ENCODE assay signal across 6 cellular contexts in the genomic region with DNA sequence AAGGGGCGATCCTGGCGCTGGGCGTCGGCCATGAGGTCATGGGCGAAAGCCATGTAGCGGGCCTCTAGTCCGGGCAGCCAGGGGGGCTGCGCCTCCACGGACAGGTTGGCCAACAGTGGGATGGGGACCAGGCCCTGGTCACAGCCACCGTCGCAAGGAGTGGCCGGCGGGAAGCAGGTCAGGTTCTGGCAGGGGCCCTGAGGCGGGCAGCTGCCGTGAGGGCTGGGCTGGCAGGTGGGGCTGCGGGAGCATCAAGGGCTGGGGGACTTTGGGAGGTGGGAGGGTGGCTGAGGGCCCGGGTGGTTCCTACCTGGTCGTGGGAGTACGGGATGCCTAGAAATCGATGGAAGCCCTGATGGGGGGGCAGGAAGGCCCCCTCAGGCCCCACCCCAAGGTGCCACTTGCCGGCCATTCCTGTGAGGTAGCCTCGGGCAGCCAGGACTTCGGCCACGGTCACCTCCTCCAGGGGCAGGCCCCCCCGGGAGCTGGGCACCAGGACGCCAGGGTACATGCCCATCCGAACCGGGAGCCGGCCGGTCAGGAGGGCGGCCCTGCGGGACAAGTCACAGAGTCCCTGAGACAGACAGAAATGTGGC. TPM values are rescaled to one million over a fixed set of nuclear protein-coding genes. Genes with fewer than 3 reads are reported as not detected.
DNase-seq lines count a peak whose midpoint lies in the region; ATAC-seq and TF ChIP-seq lines count a peak whose summit lies in the region.

No MANE protein-coding gene starts in this region.

- H3K27ac ChIP-seq in dorsolateral prefrontal cortex, result peak overlapping the region in 39 of 59 donors; percentile 25 to 92 (median 81)
- H3K27ac ChIP-seq in prostate gland, result peak overlapping the region; percentile 77 to 78

- no peak for ATAC-seq in HG03280 (IDR thresholded peaks at IDR 0.05; ENCODE audit: unreplicated experiment)
- no peak for ATAC-seq in HG03097 (IDR thresholded peaks at IDR 0.05; ENCODE audit: low FRiP score, unreplicated experiment)

- WGBS in prostate gland, result 87% methylated on average over 32 of the region's 32 CpGs

- no peaks in the 10 kb centered on the region for H3K27me3 ChIP-seq in dorsolateral prefrontal cortex
- H3K27me3 ChIP-seq in prostate gland (replicated peaks; ENCODE audit: insufficient read depth), result no peaks in the 10 kb centered on the region

- no peak for TF ChIP-seq POLR2A in prostate gland (IDR thresholded peaks at IDR 0.05)

- H3K4me1 ChIP-seq in prostate gland (replicated peaks), result peaks cover 6% of the 10 kb centered on the region

- H3K9me3 ChIP-seq in prostate gland, result no peaks in the 10 kb centered on the region

- peak overlapping the region; percentile 55 for H3K4me3 ChIP-seq in Jurkat, Clone E6-1 (ENCODE audit: low read length)
- H3K4me3 ChIP-seq in dorsolateral prefrontal cortex, result peak overlapping the region in 58 of 59 donors; percentile 68 to 99 (median 90)
- H3K4me3 ChIP-seq in prostate gland, result peak overlapping the region in 1 of 2 donors; percentile 61

- intact Hi-C loops in dorsolateral prefrontal cortex (cut with DNase I), result loop anchor here in 1 of 2 donors (5.0 kb wide), 1 partner anchor 70 kb away; no protein-coding TSS in a partner anchor
- intact Hi-C loops in prostate gland (cut with DNase I), result loop anchor here (5.0 kb wide), 1 partner anchor 45 kb away; a partner anchor contains a TSS

- TF ChIP-seq CTCF in dorsolateral prefrontal cortex (IDR thresholded peaks at IDR 0.05 in 54 of 56, conservative IDR thresholded peaks at IDR 0.05 in 2 of 56; ENCODE audit: low read depth in 1 of 56, partially characterized antibody in 56 of 56), result no peak
- TF ChIP-seq CTCF in prostate gland (IDR thresholded peaks at IDR 0.05), result no peak

- DNase-seq in Jurkat, Clone E6-1 (ENCODE audit: low read depth, low spot score), result no peak
- DNase-seq in dorsolateral prefrontal cortex (peak in 2 of 10 donors; percentile 9 to 48), prostate gland (ENCODE audit: low spot score) (no peak), medulla oblongata (ENCODE audit: extremely low spot score) (no peak)

- no peaks in the 10 kb centered on the region for H3K36me3 ChIP-seq in prostate gland

RNA-seq across cellular contexts. Expression of a gene that starts 1.0 kb away (rescaled TPM):
- 20.4 TPM for polyA plus RNA-seq in Jurkat, Clone E6-1 (2012; ENCODE audit: insufficient read depth, insufficient read length)
- total RNA-seq in dorsolateral prefrontal cortex (10 to 100 TPM; 32.1 to 72.7 (median 48.0) TPM), prostate gland (10 to 100 TPM; 60.7 to 81.7 TPM)

RNA-seq across cellular contexts. Expression of a gene that starts 26.4 kb away (rescaled TPM):
- not detected for polyA plus RNA-seq in Jurkat, Clone E6-1 (2012; ENCODE audit: insufficient read depth, insufficient read length)
- total RNA-seq in dorsolateral prefrontal cortex (100 to 1,000 TPM in 119 of 120 experiments, 10 to 100 TPM in 1; 82.8 to 271 (median 217) TPM), prostate gland (10 to 100 TPM in 1 of 2 donors, 1 to 10 TPM in 1; 5.1 to 23.6 TPM)

RNA-seq across cellular contexts. Expression of a gene that starts 44.3 kb away (rescaled TPM):
- 76.0 TPM for polyA plus RNA-seq in Jurkat, Clone E6-1 (2012; ENCODE audit: insufficient read depth, insufficient read length)
- total RNA-seq in dorsolateral prefrontal cortex (100 to 1,000 TPM in 1 of 120 experiments, 10 to 100 TPM in 119; 36.7 to 115 (median 63.9) TPM), prostate gland (100 to 1,000 TPM in 1 of 2 donors, 10 to 100 TPM in 1; 52.1 to 112 TPM)

RNA-seq across cellular contexts. Expression of a gene that starts 45.7 kb away (rescaled TPM):
- polyA plus RNA-seq in Jurkat, Clone E6-1 (2012; ENCODE audit: insufficient read depth, insufficient read length), result 6.3 TPM
- 100 to 1,000 TPM in 90 of 120 experiments, 10 to 100 TPM in 30; 42.8 to 197 (median 115) TPM for total RNA-seq in dorsolateral prefrontal cortex
- total RNA-seq in prostate gland, result 10 to 100 TPM in 1 of 2 donors, 1 to 10 TPM in 1; 9.1 to 18.3 TPM

RNA-seq across cellular contexts. Expression of a gene that starts 48.7 kb away (rescaled TPM):
- 72.6 TPM for polyA plus RNA-seq in Jurkat, Clone E6-1 (2012; ENCODE audit: insufficient read depth, insufficient read length)
- total RNA-seq in dorsolateral prefrontal cortex (10 to 100 TPM; 16.1 to 79.3 (median 36.8) TPM), prostate gland (10 to 100 TPM; 13.1 to 31.4 TPM)
